In genomic region chr5:86008293-86008692, GRCh38 we compare ENCODE assay signal across 19 cellular contexts.
"Had no signal": no experiment of that assay in that cellular context is flagged by ENCODE, and none has a peak within 500 bp of the region (broad histone marks: within the 10 kb centered on the region; RNA-seq: fewer than 3 reads in every experiment).

No MANE protein-coding gene starts in this region.

- DNase-seq: hypothalamus; immature natural killer cell; kidney; left colon; left lung; mesendoderm; naive B cell; natural killer cell; nephron progenitor cell; occipital lobe; sigmoid colon; small intestine; spleen; stimulated activated CD4-positive, alpha-beta T cell treated with anti-CD3 and anti-CD28 coated beads, Interleukin-4, amount 100 ng/mL, for 24 hours; stimulated activated naive CD4-positive, alpha-beta T cell; tibial artery; trophoblast cell; uterus had no signal

- ATAC-seq: left colon; left lung; natural killer cell; stimulated activated effector memory CD8-positive, alpha-beta T cell treated with anti-CD3 and anti-CD28 coated beads, Interleukin-12 subunit alpha, Interleukin-12 subunit beta, amount 100 ng/mL, for 72 hours had no signal
